19 cellular contexts compared by ENCODE assay signal in genomic region chr15:45164914-45165313, GRCh38. TPM values are rescaled to one million over a fixed set of nuclear protein-coding genes. Genes with fewer than 3 reads are reported as not detected.
DNase-seq lines count a peak whose midpoint lies in the region; ATAC-seq and TF ChIP-seq lines count a peak whose summit lies in the region.
"Had no signal": no experiment of that assay in that cellular context is flagged by ENCODE, and none has a peak within 500 bp of the region (broad histone marks: within the 10 kb centered on the region; RNA-seq: fewer than 3 reads in every experiment).

No MANE protein-coding gene starts in this region.

- CTCF ChIA-PET in CD4-positive, alpha-beta T cell (lab: Charles Lee) = interaction anchor here (1.1 to 3.0 kb wide), 4 partner anchors 34 to 112 kb away, joined by 3 to 15 read pairs (median 8); no protein-coding TSS in a partner anchor

- H3K4me3 ChIP-seq in DND-41 (ENCODE audit: low read depth in 1 of 2, low read length in 2 of 2) = no peak overlapping the region
- H3K4me3 ChIP-seq: GM12878, PC-9, psoas muscle had no signal

- H3K4me1 ChIP-seq in DND-41 (ENCODE audit: insufficient read depth, low read length) = peaks cover 23% of the 10 kb centered on the region
- H3K4me1 ChIP-seq: psoas muscle had no signal

- H3K4me3 Mint-ChIP-seq in CD4-positive, alpha-beta T cell = peak overlapping the region; percentile 84
- H3K4me3 Mint-ChIP-seq in activated T-helper 17 cell treated with anti-CD3 and anti-CD28 coated beads, Interleukin-2, amount 50 U/mL, for 72 hours = peak overlapping the region; percentile 76
- peak overlapping the region in 9 of 10 donors; percentile 49 to 89 (median 65) for H3K4me3 Mint-ChIP-seq in naive thymus-derived CD8-positive, alpha-beta T cell

- no peak overlapping the region for H2AFZ ChIP-seq in DND-41 (ENCODE audit: low read depth, low read length)
- H2AFZ ChIP-seq: PC-9 had no signal

- H3K9me3 Mint-ChIP-seq in CD4-positive, alpha-beta T cell = no peaks in the 10 kb centered on the region
- H3K9me3 Mint-ChIP-seq in activated T-helper 17 cell treated with anti-CD3 and anti-CD28 coated beads, Interleukin-2, amount 50 U/mL, for 72 hours = no peaks in the 10 kb centered on the region
- H3K9me3 Mint-ChIP-seq in naive thymus-derived CD8-positive, alpha-beta T cell = no peaks in the 10 kb centered on the region
- H3K9me3 Mint-ChIP-seq: endodermal cell had no signal

- POLR2A ChIA-PET in CD4-positive, alpha-beta T cell (lab: Charles Lee) = interaction anchor here (3.7 to 4.9 kb wide), 2 partner anchors 33 to 36 kb away, joined by 19 to 36 read pairs; no protein-coding TSS in a partner anchor
- POLR2A ChIA-PET in naive thymus-derived CD8-positive, alpha-beta T cell (lab: Charles Lee) = interaction anchor here (0.7 to 1.0 kb wide), 2 partner anchors 12 to 237 kb away, joined by 3 to 4 read pairs; a partner anchor contains a TSS

- H3K9me3 ChIP-seq in CD4-positive, alpha-beta T cell (ENCODE audit: control insufficient read depth, low read length) = no peaks in the 10 kb centered on the region
- no peaks in the 10 kb centered on the region for H3K9me3 ChIP-seq in DND-41 (ENCODE audit: insufficient read depth, low read length, severe bottlenecking)
- H3K9me3 ChIP-seq: psoas muscle had no signal

- intact Hi-C loops in CD4-positive, alpha-beta T cell (cut with DNase I, micrococcal nuclease) = loop anchor here (5.0 to 10.0 kb wide), 5 partner anchors 38 to 1983 kb away; partner anchors contain the start of genes BLOC1S6 (in 1 of the 2), DUOX1 (in 1 of the 2) and DUOXA1 (in 1 of the 2)

- H3K79me2 ChIP-seq in DND-41 (ENCODE audit: insufficient read depth, low read length) = peaks cover 8% of the 10 kb centered on the region

- ATAC-seq in CD4-positive, alpha-beta T cell (ENCODE audit: poor library complexity) = no peak
- ATAC-seq in DND-41 (ENCODE audit: insufficient read depth, low read depth) (no peak), GM21528 (IDR thresholded peaks at IDR 0.05; ENCODE audit: low FRiP score, unreplicated experiment) (no peak)
- no peak for ATAC-seq in activated T-helper 17 cell treated with anti-CD3 and anti-CD28 coated beads, Interleukin-2, amount 50 U/mL, for 72 hours (replicated peaks)
- no peak for ATAC-seq in naive thymus-derived CD8-positive, alpha-beta T cell
- ATAC-seq: foreskin keratinocyte, GM12878, psoas muscle had no signal

- H3K36me3 Mint-ChIP-seq in CD4-positive, alpha-beta T cell (ENCODE audit: low read depth) = no peaks in the 10 kb centered on the region
- H3K36me3 Mint-ChIP-seq in activated T-helper 17 cell treated with anti-CD3 and anti-CD28 coated beads, Interleukin-2, amount 50 U/mL, for 72 hours (ENCODE audit: low read depth) = peaks cover 44% of the 10 kb centered on the region
- peaks cover 0 to 3% (median 0%) of the 10 kb centered on the region in 3 donors for H3K36me3 Mint-ChIP-seq in naive thymus-derived CD8-positive, alpha-beta T cell

- no peak for DNase-seq in CD4-positive, alpha-beta T cell
- no peak for DNase-seq in DND-41
- no peak for DNase-seq in naive thymus-derived CD8-positive, alpha-beta T cell
- DNase-seq in NCI-H524 treated with DMSO at 0.1 percent for 48 hours (lab: John Stamatoyannopoulos, UW) = no peak
- DNase-seq in NCI-H446 treated with DMSO at 0.1 percent for 48 hours (lab: John Stamatoyannopoulos, UW) = no peak
- DNase-seq: activated effector memory CD4-positive, alpha-beta T cell treated with Interleukin-2 at 50 U/mL for 16 hours; endodermal cell; foreskin keratinocyte; Karpas-422; midbrain; NCI-H146; PC-9; psoas muscle; trophoblast cell had no signal

- H3K27ac ChIP-seq in CD4-positive, alpha-beta T cell (ENCODE audit: low read depth, low read length) = no peak overlapping the region
- H3K27ac ChIP-seq in DND-41 (ENCODE audit: low read length) = no peak overlapping the region
- H3K27ac ChIP-seq: C4-2B, foreskin keratinocyte, PC-9 had no signal

- H3K4me1 Mint-ChIP-seq in CD4-positive, alpha-beta T cell (ENCODE audit: low read depth) = peaks cover 15% of the 10 kb centered on the region
- peaks cover 5% of the 10 kb centered on the region for H3K4me1 Mint-ChIP-seq in activated T-helper 17 cell treated with anti-CD3 and anti-CD28 coated beads, Interleukin-2, amount 50 U/mL, for 72 hours
- H3K4me1 Mint-ChIP-seq in naive thymus-derived CD8-positive, alpha-beta T cell = peaks cover 6 to 26% (median 15%) of the 10 kb centered on the region in 4 donors

- H4K20me1 ChIP-seq in DND-41 (ENCODE audit: insufficient read depth, low read length) = no peaks in the 10 kb centered on the region

- H3K27me3 ChIP-seq in CD4-positive, alpha-beta T cell (ENCODE audit: control insufficient read depth, insufficient read depth, low read length) = no peaks in the 10 kb centered on the region
- H3K27me3 ChIP-seq in DND-41 (ENCODE audit: insufficient read depth, low read length, poor library complexity) = no peaks in the 10 kb centered on the region
- H3K27me3 ChIP-seq: foreskin keratinocyte had no signal

- no peaks in the 10 kb centered on the region for H3K36me3 ChIP-seq in DND-41 (ENCODE audit: insufficient read depth, low read length)

- no peak overlapping the region for H3K4me2 ChIP-seq in DND-41 (ENCODE audit: insufficient read depth, low read length)
- H3K4me2 ChIP-seq: PC-9 had no signal

- 0 out of 2 replicates have a peak overlapping the region, but pooled peaks have one; percentile 100 for H3K9ac ChIP-seq in DND-41 (ENCODE audit: low read depth, low read length)

- no peaks in the 10 kb centered on the region for H3K27me3 Mint-ChIP-seq in CD4-positive, alpha-beta T cell
- H3K27me3 Mint-ChIP-seq in activated T-helper 17 cell treated with anti-CD3 and anti-CD28 coated beads, Interleukin-2, amount 50 U/mL, for 72 hours = no peaks in the 10 kb centered on the region
- H3K27me3 Mint-ChIP-seq in naive thymus-derived CD8-positive, alpha-beta T cell = no peaks in the 10 kb centered on the region

- TF ChIP-seq CTCF in CD4-positive, alpha-beta T cell (IDR thresholded peaks at IDR 0.05) = no peak
- TF ChIP-seq CTCF in DND-41 (IDR thresholded peaks at IDR 0.05; ENCODE audit: borderline replicate concordance, extremely low read depth, low read length, poor library complexity, severe bottlenecking) = no peak

- H3K27ac Mint-ChIP-seq in CD4-positive, alpha-beta T cell = peak overlapping the region; percentile 85
- peak overlapping the region; percentile 68 for H3K27ac Mint-ChIP-seq in activated T-helper 17 cell treated with anti-CD3 and anti-CD28 coated beads, Interleukin-2, amount 50 U/mL, for 72 hours
- H3K27ac Mint-ChIP-seq in naive thymus-derived CD8-positive, alpha-beta T cell = peak overlapping the region; percentile 51 to 94 (median 82)

RNA-seq across cellular contexts. Expression of gene SHF, which starts 22.9 kb away (rescaled TPM):
- total RNA-seq in CD4-positive, alpha-beta T cell = 1 to 10 TPM; 3.7 to 3.9 TPM
- total RNA-seq in activated T-helper 17 cell treated with anti-CD3 and anti-CD28 coated beads, Interleukin-2, amount 50 U/mL, for 72 hours = 100 to 1,000 TPM in 1 of 2 donors, 1 to 10 TPM in 1; 2.7 to 111 TPM
- 1 to 10 TPM; 8.1 to 9.7 TPM for total RNA-seq in naive thymus-derived CD8-positive, alpha-beta T cell
- 1 to 10 TPM; 1.1 to 2.6 (median 1.4) TPM for polyA plus RNA-seq in naive thymus-derived CD8-positive, alpha-beta T cell

RNA-seq across cellular contexts. Expression of gene DUOX1, which starts 35.1 kb away (rescaled TPM):
- under 1 TPM; 0.17 to 0.25 TPM for total RNA-seq in CD4-positive, alpha-beta T cell
- total RNA-seq in activated T-helper 17 cell treated with anti-CD3 and anti-CD28 coated beads, Interleukin-2, amount 50 U/mL, for 72 hours = under 1 TPM; 0.06 to 0.42 TPM
- total RNA-seq in naive thymus-derived CD8-positive, alpha-beta T cell = not detected
- 1 to 10 TPM in 1 of 3 donors, under 1 TPM in 2; 0.35 to 3.7 (median 0.40) TPM for polyA plus RNA-seq in naive thymus-derived CD8-positive, alpha-beta T cell
- total RNA-seq: NCI-H460, PC-9 had no signal

RNA-seq across cellular contexts. Expression of gene DUOXA1, which starts 35.2 kb away (rescaled TPM):
- 1 to 10 TPM in 1 of 2 experiments, under 1 TPM in 1; 0.44 to 1.0 TPM for total RNA-seq in CD4-positive, alpha-beta T cell
- under 1 TPM in 1 of 2 donors, not detected in 1; 0.58 TPM for total RNA-seq in activated T-helper 17 cell treated with anti-CD3 and anti-CD28 coated beads, Interleukin-2, amount 50 U/mL, for 72 hours
- under 1 TPM; 0.77 to 0.81 TPM for total RNA-seq in naive thymus-derived CD8-positive, alpha-beta T cell
- under 1 TPM in 1 of 3 donors, not detected in 2; 0.26 TPM for polyA plus RNA-seq in naive thymus-derived CD8-positive, alpha-beta T cell
- polyA plus RNA-seq: GM12878 had no signal

RNA-seq across cellular contexts. Expression of gene DUOXA2, which starts 50.8 kb away (rescaled TPM):
- not detected for total RNA-seq in CD4-positive, alpha-beta T cell
- total RNA-seq in activated T-helper 17 cell treated with anti-CD3 and anti-CD28 coated beads, Interleukin-2, amount 50 U/mL, for 72 hours = under 1 TPM in 1 of 2 donors, not detected in 1; 0.13 TPM
- total RNA-seq in naive thymus-derived CD8-positive, alpha-beta T cell = not detected
- polyA plus RNA-seq in naive thymus-derived CD8-positive, alpha-beta T cell = not detected
- total RNA-seq: endodermal cell, foreskin keratinocyte, GM12878, NCI-H460, PC-9, psoas muscle had no signal
- polyA plus RNA-seq: foreskin keratinocyte, GM12878 had no signal

RNA-seq across cellular contexts. Expression of gene DUOX2, which starts 50.9 kb away (rescaled TPM):
- total RNA-seq in CD4-positive, alpha-beta T cell = under 1 TPM; 0.05 to 0.08 TPM
- total RNA-seq in activated T-helper 17 cell treated with anti-CD3 and anti-CD28 coated beads, Interleukin-2, amount 50 U/mL, for 72 hours = under 1 TPM in 1 of 2 donors, not detected in 1; 0.21 TPM
- total RNA-seq in naive thymus-derived CD8-positive, alpha-beta T cell = not detected
- not detected for polyA plus RNA-seq in naive thymus-derived CD8-positive, alpha-beta T cell
- total RNA-seq: PC-9 had no signal
- polyA plus RNA-seq: GM12878 had no signal
